Comparison of ENCODE assay signal across 18 cellular contexts in the genomic region with DNA sequence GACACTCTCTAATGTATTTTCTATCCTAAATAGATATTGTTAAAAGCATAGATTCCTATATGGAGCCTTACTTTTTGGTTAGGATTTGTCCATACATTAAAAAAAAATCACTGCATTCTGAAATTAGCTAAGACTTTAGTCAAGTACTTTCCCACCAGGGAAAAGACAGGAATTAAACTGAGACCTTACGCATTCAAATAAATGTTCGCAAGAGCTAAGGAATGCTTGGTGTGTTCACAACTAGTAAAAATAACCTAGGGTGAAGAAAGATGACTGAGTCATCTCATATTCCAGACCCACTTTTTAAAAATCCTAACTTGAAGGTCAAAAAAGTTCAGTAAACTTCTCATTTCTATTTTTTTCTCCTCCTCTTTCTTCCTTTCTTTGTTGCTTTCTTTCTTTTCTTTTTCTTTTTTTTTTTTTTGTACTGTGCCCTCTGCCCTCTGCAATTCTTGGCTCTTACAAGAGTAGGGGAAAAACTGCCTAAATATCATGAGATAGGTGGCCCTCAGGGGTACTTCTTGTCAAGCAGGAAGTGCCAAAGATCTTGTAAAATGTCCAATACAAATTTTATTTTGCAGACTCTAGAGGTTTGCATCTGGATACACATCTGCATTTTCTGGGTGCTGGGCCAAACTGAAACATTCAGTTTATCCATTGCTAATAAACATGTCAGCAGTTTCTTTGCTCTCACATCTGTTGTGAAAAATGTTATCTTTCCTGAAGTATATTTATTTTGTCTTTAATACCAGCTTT.
DNase-seq lines count a peak whose midpoint lies in the region; ATAC-seq and TF ChIP-seq lines count a peak whose summit lies in the region.
"Had no signal": no experiment of that assay in that cellular context is flagged by ENCODE, and none has a peak within 500 bp of the region (broad histone marks: within the 10 kb centered on the region; RNA-seq: fewer than 3 reads in every experiment).

No MANE protein-coding gene starts in this region.

- H3K27ac ChIP-seq in brain microvascular endothelial cell (peak overlapping the region; percentile 69), stomach (peak overlapping the region in 3 of 5 donors; percentile 15 to 54 (median 32))
- H3K27ac ChIP-seq in CD8-positive, alpha-beta T cell (ENCODE audit: low read depth, low read length) = no peak overlapping the region

- 67 to 84% (median 73%) methylated on average over 2 of the region's 2 CpGs for WGBS in stomach, 5 donors

- H3K4me1 ChIP-seq in stomach = peaks cover 0 to 9% (median 0%) of the 10 kb centered on the region in 4 donors
- no peaks in the 10 kb centered on the region for H3K4me1 ChIP-seq in CD8-positive, alpha-beta T cell (ENCODE audit: insufficient read depth, low read length)

- H3K27me3 Mint-ChIP-seq in CD8-positive, alpha-beta T cell (ENCODE audit: low read depth) = peaks cover 7% of the 10 kb centered on the region
- H3K27me3 Mint-ChIP-seq in WTC11 (ENCODE audit: low read depth) = no peaks in the 10 kb centered on the region

- H3K4me3 Mint-ChIP-seq in CD8-positive, alpha-beta T cell = no peak overlapping the region
- no peak overlapping the region for H3K4me3 Mint-ChIP-seq in WTC11
- H3K4me3 Mint-ChIP-seq: activated B cell treated with CpG ODN at 0.5 μM for 24 hours; activated T-cell treated with anti-CD3 and anti-CD28 coated beads, Interleukin-2, amount 50 U/mL, for 4 hours; CD4-positive, alpha-beta memory T cell had no signal

- POLR2A ChIA-PET in CD8-positive, alpha-beta T cell (lab: Charles Lee) = no interaction called here
- POLR2A ChIA-PET in WTC11 (lab: Charles Lee) = no interaction called here

- H3K36me3 ChIP-seq in brain microvascular endothelial cell (replicated peaks) (no peaks in the 10 kb centered on the region), stomach (no peaks in the 10 kb centered on the region)
- no peaks in the 10 kb centered on the region for H3K36me3 ChIP-seq in CD8-positive, alpha-beta T cell (ENCODE audit: insufficient read depth, low read length)
- H3K36me3 ChIP-seq: transverse colon had no signal

- no peaks in the 10 kb centered on the region for H3K36me3 Mint-ChIP-seq in CD8-positive, alpha-beta T cell
- no peaks in the 10 kb centered on the region for H3K36me3 Mint-ChIP-seq in WTC11
- H3K36me3 Mint-ChIP-seq: CD4-positive, alpha-beta memory T cell had no signal

- no peak overlapping the region for H3K4me3 ChIP-seq in brain microvascular endothelial cell (ENCODE audit: low read depth, low read length)
- H3K4me3 ChIP-seq in stomach = no peak overlapping the region
- no peak overlapping the region for H3K4me3 ChIP-seq in CD8-positive, alpha-beta T cell (ENCODE audit: low read depth, low read length)
- H3K4me3 ChIP-seq: GM12878, transverse colon had no signal

- peak; percentile 61 for DNase-seq in GM03348 (ENCODE audit: low spot score)
- peak; percentile 56 for DNase-seq in brain microvascular endothelial cell
- no peak for DNase-seq in left cardiac atrium
- DNase-seq in stomach = no peak
- no peak for DNase-seq in H4 (ENCODE audit: low spot score)
- no peak for DNase-seq in CD8-positive, alpha-beta T cell
- no peak for DNase-seq in WTC11 (ENCODE audit: low spot score)
- DNase-seq: activated B cell treated with CpG ODN at 0.5 μM for 24 hours; activated T-cell treated with anti-CD3 and anti-CD28 coated beads, Interleukin-2, amount 50 U/mL, for 4 hours; caudate nucleus; CD4-positive, alpha-beta memory T cell; MV-4-11; NCI-H526 treated with DMSO at 0.1 percent for 48 hours; posterior cingulate gyrus; transverse colon had no signal

- TF ChIP-seq EP300 in stomach (IDR thresholded peaks at IDR 0.05) = no peak

- TF ChIP-seq CTCF in brain microvascular endothelial cell (IDR thresholded peaks at IDR 0.05; ENCODE audit: low read depth, low read length, missing control alignments) (no peak), stomach (IDR thresholded peaks at IDR 0.05) (no peak), WTC11 (IDR thresholded peaks at IDR 0.05) (no peak)
- TF ChIP-seq CTCF in CD8-positive, alpha-beta T cell (IDR thresholded peaks at IDR 0.05) = no peak

- CTCF ChIA-PET in CD8-positive, alpha-beta T cell (lab: Charles Lee) = no interaction called here
- CTCF ChIA-PET in WTC11 (lab: Charles Lee) = no interaction called here

- ATAC-seq in left cardiac atrium = peak; percentile 83 to 90
- ATAC-seq in HG03095 (IDR thresholded peaks at IDR 0.05; ENCODE audit: unreplicated experiment) = no peak
- no peak for ATAC-seq in CD8-positive, alpha-beta T cell
- no peak for ATAC-seq in WTC11
- ATAC-seq: activated T-cell treated with anti-CD3 and anti-CD28 coated beads, Interleukin-2, amount 50 U/mL, for 4 hours; esophagus mucosa; GM12878 had no signal

- no peak for TF ChIP-seq POLR2A in stomach (IDR thresholded peaks at IDR 0.05)

- H3K4me1 Mint-ChIP-seq in CD8-positive, alpha-beta T cell (ENCODE audit: low read depth) = no peaks in the 10 kb centered on the region
- H3K4me1 Mint-ChIP-seq in WTC11 = no peaks in the 10 kb centered on the region
- H3K4me1 Mint-ChIP-seq: activated B cell treated with CpG ODN at 0.5 μM for 24 hours; CD4-positive, alpha-beta memory T cell had no signal

- H3K27ac Mint-ChIP-seq in CD8-positive, alpha-beta T cell = no peak overlapping the region
- H3K27ac Mint-ChIP-seq in WTC11 = no peak overlapping the region
- H3K27ac Mint-ChIP-seq: activated B cell treated with CpG ODN at 0.5 μM for 24 hours; CD4-positive, alpha-beta memory T cell had no signal

- intact Hi-C loops in left cardiac atrium (cut with DNase I) = no loop called here
- intact Hi-C loops in stomach (cut with DNase I; ENCODE audit: low total_unique reads) = no loop called here
- intact Hi-C loops in CD8-positive, alpha-beta T cell (cut with DNase I, micrococcal nuclease) = no loop called here

- no peaks in the 10 kb centered on the region for H3K27me3 ChIP-seq in brain microvascular endothelial cell (replicated peaks)
- H3K27me3 ChIP-seq in stomach = no peaks in the 10 kb centered on the region
- peaks cover 4% of the 10 kb centered on the region for H3K27me3 ChIP-seq in CD8-positive, alpha-beta T cell (ENCODE audit: insufficient read depth, low read length)
- H3K27me3 ChIP-seq: transverse colon had no signal

- no peaks in the 10 kb centered on the region for H3K9me3 Mint-ChIP-seq in CD8-positive, alpha-beta T cell
- H3K9me3 Mint-ChIP-seq in WTC11 = no peaks in the 10 kb centered on the region
- H3K9me3 Mint-ChIP-seq: activated B cell treated with CpG ODN at 0.5 μM for 24 hours; activated T-cell treated with anti-CD3 and anti-CD28 coated beads, Interleukin-2, amount 50 U/mL, for 4 hours; CD4-positive, alpha-beta memory T cell had no signal

- H3K9me3 ChIP-seq in stomach = peaks cover 0 to under 1% (median 0%) of the 10 kb centered on the region in 4 donors
- H3K9me3 ChIP-seq in CD8-positive, alpha-beta T cell (ENCODE audit: low read length) = no peaks in the 10 kb centered on the region
- H3K9me3 ChIP-seq: transverse colon had no signal

- in situ Hi-C loops in brain microvascular endothelial cell (cut with HindIII; ENCODE audit: low pct_ligation_motif_present, low sequenced_read_pairs) = no loop called here

TF ChIP-seq in WTC11, 78 proteins besides CTCF, POLR2A, EP300 and RAD21 (continues in another document):
- TF ChIP-seq ELF4 (CRISPR knock-in tag; IDR thresholded peaks at IDR 0.05; ENCODE audit: low read depth) (no peak), ZNF219 (CRISPR knock-in tag; IDR thresholded peaks at IDR 0.05; ENCODE audit: borderline replicate concordance) (no peak), ZNF396 (CRISPR knock-in tag; IDR thresholded peaks at IDR 0.05; ENCODE audit: borderline replicate concordance) (no peak), SP1 (CRISPR knock-in tag; conservative IDR thresholded peaks at IDR 0.05) (no peak), TCF7 (CRISPR knock-in tag; IDR thresholded peaks at IDR 0.05; ENCODE audit: low read depth) (no peak), SMAD3 (CRISPR knock-in tag; IDR thresholded peaks at IDR 0.05; ENCODE audit: borderline replicate concordance) (no peak), JAZF1 (CRISPR knock-in tag; IDR thresholded peaks at IDR 0.05) (no peak), GRHL2 (CRISPR knock-in tag; IDR thresholded peaks at IDR 0.05; ENCODE audit: insufficient replicate concordance, severe bottlenecking) (no peak), NR2C2 (CRISPR knock-in tag; IDR thresholded peaks at IDR 0.05) (no peak), TEAD4 (CRISPR knock-in tag; IDR thresholded peaks at IDR 0.05) (no peak), MYBL2 (CRISPR knock-in tag; IDR thresholded peaks at IDR 0.05) (no peak)
- TF ChIP-seq, protein P1, sequence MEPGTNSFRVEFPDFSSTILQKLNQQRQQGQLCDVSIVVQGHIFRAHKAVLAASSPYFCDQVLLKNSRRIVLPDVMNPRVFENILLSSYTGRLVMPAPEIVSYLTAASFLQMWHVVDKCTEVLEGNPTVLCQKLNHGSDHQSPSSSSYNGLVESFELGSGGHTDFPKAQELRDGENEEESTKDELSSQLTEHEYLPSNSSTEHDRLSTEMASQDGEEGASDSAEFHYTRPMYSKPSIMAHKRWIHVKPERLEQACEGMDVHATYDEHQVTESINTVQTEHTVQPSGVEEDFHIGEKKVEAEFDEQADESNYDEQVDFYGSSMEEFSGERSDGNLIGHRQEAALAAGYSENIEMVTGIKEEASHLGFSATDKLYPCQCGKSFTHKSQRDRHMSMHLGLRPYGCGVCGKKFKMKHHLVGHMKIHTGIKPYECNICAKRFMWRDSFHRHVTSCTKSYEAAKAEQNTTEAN (CRISPR knock-in tag; IDR thresholded peaks at IDR 0.05) = no peak

Comparison
In these comparisons a context has a peak if more than half of its experiments do, and no peak if none do; other contexts are left out.
1. DNase-seq: peak in GM03348 (single experiment) and brain microvascular endothelial cell (single experiment); none in left cardiac atrium (single experiment), stomach (single experiment), H4 (single experiment), CD8-positive, alpha-beta T cell (0 of 7) and WTC11 (single experiment).
2. ATAC-seq: peak in left cardiac atrium (2 of 2); none in HG03095 (single experiment), CD8-positive, alpha-beta T cell (single experiment) and WTC11 (single experiment).